Comparison of ENCODE assay signal across 8 cellular contexts in genomic region chr4:67700119-67700873, GRCh38. TPM values are rescaled to one million over a fixed set of nuclear protein-coding genes. Genes with fewer than 3 reads are reported as not detected.
DNase-seq lines count a peak whose midpoint lies in the region; ATAC-seq and TF ChIP-seq lines count a peak whose summit lies in the region.

No MANE protein-coding gene starts in this region.

- POLR2A ChIA-PET in HCT116 (lab: Charles Lee) = interaction anchor here (1.8 kb wide), 1 partner anchor 12 kb away, joined by 12 read pairs; no protein-coding TSS in a partner anchor

- peak; percentile 36 for DNase-seq in SKM-1 treated with dmso at 0.1 percent for 144 hours (lab: John Stamatoyannopoulos, UW; ENCODE audit: unreplicated experiment)
- no peak for DNase-seq in SKM-1 (lab: John Stamatoyannopoulos, UW; ENCODE audit: unreplicated experiment)
- DNase-seq in HCT116 (ENCODE audit: low read depth, low spot score) = no peak
- DNase-seq in NCI-H526 treated with DMSO at 0.1 percent for 48 hours (lab: John Stamatoyannopoulos, UW) = peak; percentile 6
- DNase-seq in breast epithelium (ENCODE audit: low spot score in 2 of 2) = peak in 1 of 2 donors; percentile 20
- no peak for DNase-seq in left lobe of liver (ENCODE audit: low spot score)
- DNase-seq in testis = no peak
- no peak for DNase-seq in stimulated activated CD4-positive, alpha-beta T cell treated with anti-CD3 and anti-CD28 coated beads, Interleukin-4, amount 100 ng/mL, for 4 hours

- TF ChIP-seq POLR2A in HCT116 (IDR thresholded peaks at IDR 0.05; ENCODE audit: borderline replicate concordance, extremely low read depth, insufficient read depth, insufficient read length) (no peak), breast epithelium (IDR thresholded peaks at IDR 0.05) (no peak), testis (IDR thresholded peaks at IDR 0.05) (no peak)

- no peaks in the 10 kb centered on the region for H3K9me2 ChIP-seq in HCT116 (ENCODE audit: insufficient read depth)

- ATAC-seq in HCT116 (peak; percentile 31), left lobe of liver (peak; percentile 20)

- WGBS in testis, 2 donors = 12 to 16% methylated on average over 14 to 17 of the region's 17 CpGs

- TF ChIP-seq CTCF in HCT116 (IDR thresholded peaks at IDR 0.05 in 2 of 3, conservative IDR thresholded peaks at IDR 0.05 in 1 of 3; ENCODE audit: borderline replicate concordance in 1 of 3, insufficient read depth in 1 of 3, low read depth in 2 of 3, low read length in 2 of 3) = no peak
- no peak for TF ChIP-seq CTCF in breast epithelium (IDR thresholded peaks at IDR 0.05)
- TF ChIP-seq CTCF in testis (IDR thresholded peaks at IDR 0.05) = no peak

- H2AFZ ChIP-seq in HCT116 (ENCODE audit: low read depth, low read length, poor library complexity, severe bottlenecking) = no peak overlapping the region

- H3K79me2 ChIP-seq in HCT116 (ENCODE audit: insufficient read depth, low read length) = peaks cover 88% of the 10 kb centered on the region

- H3K9ac ChIP-seq in HCT116 (ENCODE audit: low read length) = peak overlapping the region; percentile 91

- CTCF ChIA-PET in HCT116 (lab: Charles Lee) = interaction anchor here (1.1 to 1.6 kb wide), 2 partner anchors 9 to 46 kb away, joined by 3 to 4 read pairs; no protein-coding TSS in a partner anchor

- H3K27me3 ChIP-seq in HCT116 (ENCODE audit: insufficient read depth, low read length) = no peaks in the 10 kb centered on the region
- no peaks in the 10 kb centered on the region for H3K27me3 ChIP-seq in breast epithelium
- no peaks in the 10 kb centered on the region for H3K27me3 ChIP-seq in testis

- TF ChIP-seq RAD21 in HCT116 (IDR thresholded peaks at IDR 0.05; ENCODE audit: low read depth) = no peak

- peaks cover 7 to 15% of the 10 kb centered on the region in 2 experiments for H3K4me1 ChIP-seq in HCT116 (ENCODE audit: control insufficient read depth in 1 of 2, insufficient read depth in 2 of 2, low read length in 2 of 2)
- H3K4me1 ChIP-seq in breast epithelium = peaks cover 0 to 6% of the 10 kb centered on the region in 2 donors
- peaks cover 6% of the 10 kb centered on the region for H3K4me1 ChIP-seq in testis

- intact Hi-C loops in HCT116 (cut with micrococcal nuclease) = loop anchor here (2.0 to 5.0 kb wide), 2 partner anchors 151 to 652 kb away; partner anchors contain the start of gene YTHDC1
- intact Hi-C loops in breast epithelium (cut with DNase I; ENCODE audit: low total_unique reads) = no loop called here
- intact Hi-C loops in testis (cut with DNase I; ENCODE audit: low total_unique reads) = no loop called here

- H3K9me3 ChIP-seq in HCT116 (ENCODE audit: control insufficient read depth in 1 of 2, insufficient read depth in 1 of 2, low read depth in 1 of 2, low read length in 2 of 2) (no peaks in the 10 kb centered on the region), breast epithelium (no peaks in the 10 kb centered on the region), testis (no peaks in the 10 kb centered on the region)

- RAD21 ChIA-PET in HCT116 (lab: Charles Lee; ENCODE audit: low non-redundant PET in 1 of 2, low total read pairs in 2 of 2, uncharacterized antibody in 2 of 2, unreplicated experiment in 2 of 2) = no interaction called here

- peak overlapping the region; percentile 94 for H3K4me2 ChIP-seq in HCT116 (ENCODE audit: low read length)

- no peaks in the 10 kb centered on the region for H3K36me3 ChIP-seq in HCT116 (ENCODE audit: control insufficient read depth in 1 of 2, insufficient read depth in 2 of 2, low read length in 2 of 2)
- H3K36me3 ChIP-seq in breast epithelium = no peaks in the 10 kb centered on the region
- no peaks in the 10 kb centered on the region for H3K36me3 ChIP-seq in testis (ENCODE audit: low read depth, missing control alignments)

- BruUV-seq in HCT116 (replicated peaks; lab: Mats Ljungman, UMichigan) = TSS peak; percentile 61

- H3K4me3 ChIP-seq in HCT116 (replicated peaks in 1 of 2; ENCODE audit: low read depth in 1 of 2, low read length in 2 of 2) = peak overlapping the region; percentile 92 to 94
- peak overlapping the region; percentile 80 to 96 (median 94) for H3K4me3 ChIP-seq in breast epithelium
- H3K4me3 ChIP-seq in testis = peak overlapping the region; percentile 83 to 87

- H3K27ac ChIP-seq in HCT116 (ENCODE audit: low read depth, low read length) = peak overlapping the region; percentile 55
- peak overlapping the region; percentile 98 for H3K27ac ChIP-seq in breast epithelium
- H3K27ac ChIP-seq in testis = peak overlapping the region; percentile 89 to 91

- no peaks in the 10 kb centered on the region for H4K20me1 ChIP-seq in HCT116 (ENCODE audit: insufficient read depth)

TF ChIP-seq in HCT116, 20 proteins besides CTCF, POLR2A, EP300 and RAD21:
- TF ChIP-seq ZNF274 (IDR thresholded peaks at IDR 0.05; ENCODE audit: low read depth, low read length) (no peak), MAX (IDR thresholded peaks at IDR 0.05) (no peak), EGR1 (IDR thresholded peaks at IDR 0.05; ENCODE audit: low read depth) (no peak)

RNA-seq across cellular contexts. Expression of gene UBA6, which starts 0.7 kb away (rescaled TPM):
- total RNA-seq in HCT116 (2021; ENCODE audit: unreplicated experiment) (98.9 TPM), breast epithelium (10 to 100 TPM; 37.8 to 85.5 (median 50.5) TPM), left lobe of liver (19.6 TPM), testis (10 to 100 TPM; 76.2 to 86.8 TPM)
- 43.5 and 48.3 TPM in 2 replicates for polyA plus RNA-seq in HCT116 (2012)
- 19.7 TPM for polyA plus RNA-seq in testis (ENCODE audit: insufficient read depth, low read depth, low replicate concordance)

RNA-seq across cellular contexts. Expression of gene GNRHR, which starts 53.9 kb away (rescaled TPM):
- total RNA-seq in HCT116 (2021; ENCODE audit: unreplicated experiment) (not detected), breast epithelium (not detected), left lobe of liver (not detected), testis (under 1 TPM in 1 of 2 donors, not detected in 1; 0.16 TPM)
- 0.09 TPM in 1 of 2 replicates, not detected in the other for polyA plus RNA-seq in HCT116 (2012)
- polyA plus RNA-seq in testis (ENCODE audit: insufficient read depth, low read depth, low replicate concordance) = not detected

Comparison
In these comparisons a context has a peak if more than half of its experiments do, and no peak if none do; other contexts are left out.
1. DNase-seq: peak in SKM-1 treated with dmso at 0.1 percent for 144 hours (single experiment) and NCI-H526 treated with DMSO at 0.1 percent for 48 hours (single experiment); none in SKM-1 (single experiment), HCT116 (single experiment), left lobe of liver (single experiment), testis (single experiment) and stimulated activated CD4-positive, alpha-beta T cell treated with anti-CD3 and anti-CD28 coated beads, Interleukin-4, amount 100 ng/mL, for 4 hours (0 of 2).
2. Peak in every context shown above with its lines, with median percentiles within 50 percentile points of each other: H3K27ac ChIP-seq and H3K4me3 ChIP-seq.